Comparison of ENCODE assay signal across 1 cellular context in genomic region chr2:219073413-219074129, GRCh38.
TF ChIP-seq lines count a peak whose summit lies in the region.

No MANE protein-coding gene starts in this region.

TF ChIP-seq in HCT116, 20 proteins besides CTCF, POLR2A, EP300 and RAD21 (continued from another document):
- TF ChIP-seq, protein P1, sequence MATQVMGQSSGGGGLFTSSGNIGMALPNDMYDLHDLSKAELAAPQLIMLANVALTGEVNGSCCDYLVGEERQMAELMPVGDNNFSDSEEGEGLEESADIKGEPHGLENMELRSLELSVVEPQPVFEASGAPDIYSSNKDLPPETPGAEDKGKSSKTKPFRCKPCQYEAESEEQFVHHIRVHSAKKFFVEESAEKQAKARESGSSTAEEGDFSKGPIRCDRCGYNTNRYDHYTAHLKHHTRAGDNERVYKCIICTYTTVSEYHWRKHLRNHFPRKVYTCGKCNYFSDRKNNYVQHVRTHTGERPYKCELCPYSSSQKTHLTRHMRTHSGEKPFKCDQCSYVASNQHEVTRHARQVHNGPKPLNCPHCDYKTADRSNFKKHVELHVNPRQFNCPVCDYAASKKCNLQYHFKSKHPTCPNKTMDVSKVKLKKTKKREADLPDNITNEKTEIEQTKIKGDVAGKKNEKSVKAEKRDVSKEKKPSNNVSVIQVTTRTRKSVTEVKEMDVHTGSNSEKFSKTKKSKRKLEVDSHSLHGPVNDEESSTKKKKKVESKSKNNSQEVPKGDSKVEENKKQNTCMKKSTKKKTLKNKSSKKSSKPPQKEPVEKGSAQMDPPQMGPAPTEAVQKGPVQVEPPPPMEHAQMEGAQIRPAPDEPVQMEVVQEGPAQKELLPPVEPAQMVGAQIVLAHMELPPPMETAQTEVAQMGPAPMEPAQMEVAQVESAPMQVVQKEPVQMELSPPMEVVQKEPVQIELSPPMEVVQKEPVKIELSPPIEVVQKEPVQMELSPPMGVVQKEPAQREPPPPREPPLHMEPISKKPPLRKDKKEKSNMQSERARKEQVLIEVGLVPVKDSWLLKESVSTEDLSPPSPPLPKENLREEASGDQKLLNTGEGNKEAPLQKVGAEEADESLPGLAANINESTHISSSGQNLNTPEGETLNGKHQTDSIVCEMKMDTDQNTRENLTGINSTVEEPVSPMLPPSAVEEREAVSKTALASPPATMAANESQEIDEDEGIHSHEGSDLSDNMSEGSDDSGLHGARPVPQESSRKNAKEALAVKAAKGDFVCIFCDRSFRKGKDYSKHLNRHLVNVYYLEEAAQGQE (IDR thresholded peaks at IDR 0.05; ENCODE audit: low read depth): no peak
- TF ChIP-seq ZNF274 (IDR thresholded peaks at IDR 0.05; ENCODE audit: low read depth, low read length) (no peak), CEBPB (IDR thresholded peaks at IDR 0.05; ENCODE audit: low read depth) (no peak), EZH2 (IDR thresholded peaks at IDR 0.05) (no peak), JUND (IDR thresholded peaks at IDR 0.05) (no peak), ATF3 (IDR thresholded peaks at IDR 0.05) (no peak), POLR2AphosphoS5 (IDR thresholded peaks at IDR 0.05; ENCODE audit: low read depth, low read length) (no peak), ZFX (IDR thresholded peaks at IDR 0.05) (no peak; the same call in 1 of the 2 replicates), YY1 (IDR thresholded peaks at IDR 0.05; ENCODE audit: extremely low read depth, insufficient replicate concordance, low read depth, low read length) (no peak), SIN3A (IDR thresholded peaks at IDR 0.05; ENCODE audit: low read depth) (no peak), TCF7L2 (IDR thresholded peaks at IDR 0.05; ENCODE audit: borderline replicate concordance, extremely low read depth, insufficient read depth, insufficient read length) (no peak), SRF (IDR thresholded peaks at IDR 0.05; ENCODE audit: low read depth) (no peak), SP1 (IDR thresholded peaks at IDR 0.05; ENCODE audit: low read depth) (no peak)
- TF ChIP-seq, protein P2, sequence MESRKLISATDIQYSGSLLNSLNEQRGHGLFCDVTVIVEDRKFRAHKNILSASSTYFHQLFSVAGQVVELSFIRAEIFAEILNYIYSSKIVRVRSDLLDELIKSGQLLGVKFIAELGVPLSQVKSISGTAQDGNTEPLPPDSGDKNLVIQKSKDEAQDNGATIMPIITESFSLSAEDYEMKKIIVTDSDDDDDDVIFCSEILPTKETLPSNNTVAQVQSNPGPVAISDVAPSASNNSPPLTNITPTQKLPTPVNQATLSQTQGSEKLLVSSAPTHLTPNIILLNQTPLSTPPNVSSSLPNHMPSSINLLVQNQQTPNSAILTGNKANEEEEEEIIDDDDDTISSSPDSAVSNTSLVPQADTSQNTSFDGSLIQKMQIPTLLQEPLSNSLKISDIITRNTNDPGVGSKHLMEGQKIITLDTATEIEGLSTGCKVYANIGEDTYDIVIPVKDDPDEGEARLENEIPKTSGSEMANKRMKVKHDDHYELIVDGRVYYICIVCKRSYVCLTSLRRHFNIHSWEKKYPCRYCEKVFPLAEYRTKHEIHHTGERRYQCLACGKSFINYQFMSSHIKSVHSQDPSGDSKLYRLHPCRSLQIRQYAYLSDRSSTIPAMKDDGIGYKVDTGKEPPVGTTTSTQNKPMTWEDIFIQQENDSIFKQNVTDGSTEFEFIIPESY (IDR thresholded peaks at IDR 0.05; ENCODE audit: extremely low read depth, insufficient replicate concordance, low read length): no peak
